ENCODE assay signal across 8 cellular contexts in the genomic region with DNA sequence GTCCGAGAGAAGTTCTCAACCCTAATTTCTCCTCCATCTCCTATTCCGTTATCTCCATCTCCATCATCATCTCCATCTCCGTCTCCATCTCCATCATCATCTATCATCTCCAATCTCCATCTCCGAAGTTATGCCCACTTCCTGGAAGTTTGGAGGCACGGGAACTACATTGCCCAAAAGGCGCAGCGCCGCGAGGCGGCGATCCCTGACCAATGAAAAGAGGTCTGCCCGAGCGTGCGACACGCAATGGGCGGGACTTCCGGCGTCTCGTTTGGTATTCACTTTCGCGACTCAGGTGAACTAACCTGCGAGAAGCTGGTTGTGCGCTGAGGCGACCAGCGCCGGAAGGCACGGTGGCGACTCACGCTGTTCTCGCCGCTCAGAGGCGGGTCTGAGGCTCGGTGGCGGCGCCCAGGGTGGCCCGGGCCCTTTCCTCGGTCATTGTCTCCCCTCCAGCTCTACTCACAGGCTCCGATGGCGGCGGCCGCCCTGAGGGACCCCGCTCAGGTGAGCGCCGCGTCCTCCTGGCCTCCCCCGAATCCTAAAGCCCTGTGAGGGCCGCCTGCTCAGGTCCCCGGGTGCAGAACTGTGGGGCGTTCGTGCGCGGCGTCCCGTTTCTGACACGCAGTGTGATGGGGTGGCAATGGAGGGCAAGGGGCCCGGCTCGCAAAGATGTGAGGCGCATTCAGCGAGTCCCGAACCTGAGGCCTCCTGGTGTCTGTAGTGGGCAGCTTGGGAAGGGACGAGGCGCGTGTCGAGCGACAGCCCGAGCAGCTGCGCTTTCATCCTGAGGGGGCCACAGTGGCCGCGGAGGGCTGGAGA. TPM values are rescaled to one million over a fixed set of nuclear protein-coding genes. Genes with fewer than 3 reads are reported as not detected.
DNase-seq lines count a peak whose midpoint lies in the region; ATAC-seq and TF ChIP-seq lines count a peak whose summit lies in the region.
"Not testable (repeated sequence)": the region's sequence is repeated elsewhere in the genome, so short reads cannot be mapped to it uniquely, and the experiment has no call there.

A gene (plus strand): TSS at position 274 of the 822 bp plus-strand sequence. CDS start 201 bp downstream, at position 475.

- H3K9me3 ChIP-seq in OCI-LY3 (ENCODE audit: insufficient read depth, low read length): not testable (repeated sequence)

- peak within 1 kb of the TSS; percentile 69 for H3K4me2 ChIP-seq in OCI-LY3 (ENCODE audit: low read length)

- H2AFZ ChIP-seq in OCI-LY3 (ENCODE audit: low read depth, low read length): peak within 1 kb of the TSS; percentile 98

- peaks cover 20% of the 10 kb centered on the region for H3K36me3 ChIP-seq in OCI-LY3 (replicated peaks; ENCODE audit: low read depth, low read length)

- TF ChIP-seq CTCF in OCI-LY3 (IDR thresholded peaks at IDR 0.05; ENCODE audit: low read depth, low read length): not testable (repeated sequence)
- peak; percentile 10 for TF ChIP-seq CTCF in epithelial cell of proximal tubule (conservative IDR thresholded peaks at IDR 0.05; ENCODE audit: low read depth, low read length)

- H3K27ac ChIP-seq in OCI-LY3 (ENCODE audit: low read length): not testable (repeated sequence)

- peak; percentile 82 for ATAC-seq in GM21526 (IDR thresholded peaks at IDR 0.05; ENCODE audit: low FRiP score, unreplicated experiment)

- peak; percentile 59 for DNase-seq in DMS 273 treated with DMSO at 0.1 percent for 48 hours (lab: John Stamatoyannopoulos, UW)
- DNase-seq in HuH-7.5 (ENCODE audit: low spot score): peak; percentile 95
- DNase-seq in activated T-cell treated with anti-CD3 and anti-CD28 coated beads for 24 hours (ENCODE audit: low read depth): peak; percentile 92
- DNase-seq in epithelial cell of proximal tubule (ENCODE audit: low read depth): peak; percentile 27
- DNase-seq in mucosa of gallbladder (ENCODE audit: low spot score): peak; percentile 94
- peak; percentile 88 to 93 for DNase-seq in stimulated activated CD8-positive, alpha-beta memory T cell treated with anti-CD3 and anti-CD28 coated beads, Interleukin-4, amount 100 ng/mL, for 1 hour (ENCODE audit: low read depth in 2 of 2, low spot score in 1 of 2)

- peak within 1 kb of the TSS; percentile 85 for H3K4me3 ChIP-seq in OCI-LY3 (ENCODE audit: low read length)
- H3K4me3 ChIP-seq in epithelial cell of proximal tubule (ENCODE audit: low read depth, low read length): peak within 1 kb of the TSS; percentile 83

- H3K27me3 ChIP-seq in OCI-LY3 (ENCODE audit: low read depth, low read length): not testable (repeated sequence)

- H3K9ac ChIP-seq in OCI-LY3 (ENCODE audit: low read length): peak within 1 kb of the TSS; percentile 69

- peaks cover 15% of the 10 kb centered on the region for H3K79me2 ChIP-seq in OCI-LY3 (ENCODE audit: low read length)

- not testable (repeated sequence) for H4K20me1 ChIP-seq in OCI-LY3 (ENCODE audit: insufficient read depth, low read length)

- H3K4me1 ChIP-seq in OCI-LY3 (ENCODE audit: low read length): peaks cover 11% of the 10 kb centered on the region

RNA-seq across cellular contexts. Expression of the gene that starts here (rescaled TPM):
- total RNA-seq in epithelial cell of proximal tubule: 2.5 and 3.8 TPM in 2 replicates
- total RNA-seq in mucosa of gallbladder: 9.6 TPM

Comparison
In these comparisons a context has a peak if more than half of its experiments do, and no peak if none do; other contexts are left out.
1. DNase-seq: peak in every context shown above with its lines; median percentile 95 in HuH-7.5; 94 in mucosa of gallbladder; 92 in activated T-cell treated with anti-CD3 and anti-CD28 coated beads for 24 hours; 90 in stimulated activated CD8-positive, alpha-beta memory T cell treated with anti-CD3 and anti-CD28 coated beads, Interleukin-4, amount 100 ng/mL, for 1 hour; 59 in DMS 273 treated with DMSO at 0.1 percent for 48 hours; 27 in epithelial cell of proximal tubule.